Comparison of ENCODE assay signal across 8 cellular contexts in genomic region chr6:108598316-108598863, GRCh38. TPM values are rescaled to one million over a fixed set of nuclear protein-coding genes. Genes with fewer than 3 reads are reported as not detected.
DNase-seq lines count a peak whose midpoint lies in the region; ATAC-seq and TF ChIP-seq lines count a peak whose summit lies in the region.

No MANE protein-coding gene starts in this region.

- peak; percentile 69 for ATAC-seq in HG03097 (IDR thresholded peaks at IDR 0.05; ENCODE audit: low FRiP score, unreplicated experiment)
- ATAC-seq in CD8-positive, alpha-beta T cell: no peak

- no peaks in the 10 kb centered on the region for H3K36me3 ChIP-seq in muscle layer of duodenum (ENCODE audit: control insufficient read depth in 1 of 2, insufficient read depth in 2 of 2, low read length in 2 of 2)
- H3K36me3 ChIP-seq in CD8-positive, alpha-beta T cell (ENCODE audit: insufficient read depth, low read length): no peaks in the 10 kb centered on the region

- H3K27ac ChIP-seq in muscle layer of duodenum (ENCODE audit: low read length): peak overlapping the region; percentile 56
- no peak overlapping the region for H3K27ac ChIP-seq in CD8-positive, alpha-beta T cell (ENCODE audit: low read depth, low read length)

- H3K27ac Mint-ChIP-seq in activated CD4-positive, alpha-beta memory T cell treated with anti-CD3 and anti-CD28 coated beads for 36 hours: peak overlapping the region; percentile 44
- H3K27ac Mint-ChIP-seq in CD8-positive, alpha-beta T cell: no peak overlapping the region

- no peaks in the 10 kb centered on the region for H3K9me3 Mint-ChIP-seq in activated CD4-positive, alpha-beta memory T cell treated with anti-CD3 and anti-CD28 coated beads for 36 hours
- H3K9me3 Mint-ChIP-seq in CD8-positive, alpha-beta T cell: no peaks in the 10 kb centered on the region

- POLR2A ChIA-PET in activated CD4-positive, alpha-beta memory T cell treated with anti-CD3 and anti-CD28 coated beads for 36 hours (lab: Charles Lee): interaction anchor here (0.7 to 1.8 kb wide), 3 partner anchors 9 to 39 kb away, joined by 3 to 4 read pairs (median 4); no protein-coding TSS in a partner anchor
- POLR2A ChIA-PET in CD8-positive, alpha-beta T cell (lab: Charles Lee): no interaction called here

- peaks cover 17 to 26% of the 10 kb centered on the region in 2 donors for H3K4me1 ChIP-seq in muscle layer of duodenum (ENCODE audit: control insufficient read depth in 1 of 2, insufficient read depth in 2 of 2, low read length in 2 of 2)
- H3K4me1 ChIP-seq in CD8-positive, alpha-beta T cell (ENCODE audit: insufficient read depth, low read length): no peaks in the 10 kb centered on the region

- no peaks in the 10 kb centered on the region for H3K36me3 Mint-ChIP-seq in activated CD4-positive, alpha-beta memory T cell treated with anti-CD3 and anti-CD28 coated beads for 36 hours
- no peaks in the 10 kb centered on the region for H3K36me3 Mint-ChIP-seq in CD8-positive, alpha-beta T cell

- no peaks in the 10 kb centered on the region for H3K27me3 Mint-ChIP-seq in activated CD4-positive, alpha-beta memory T cell treated with anti-CD3 and anti-CD28 coated beads for 36 hours
- no peaks in the 10 kb centered on the region for H3K27me3 Mint-ChIP-seq in CD8-positive, alpha-beta T cell (ENCODE audit: low read depth)

- H3K4me1 Mint-ChIP-seq in activated CD4-positive, alpha-beta memory T cell treated with anti-CD3 and anti-CD28 coated beads for 36 hours (ENCODE audit: low read depth): peaks cover 19% of the 10 kb centered on the region
- H3K4me1 Mint-ChIP-seq in CD8-positive, alpha-beta T cell (ENCODE audit: low read depth): peaks cover 45% of the 10 kb centered on the region

- peak; percentile 10 for DNase-seq in activated naive CD4-positive, alpha-beta T cell treated with Interleukin-2 at 50 U/mL for 16 hours
- no peak for DNase-seq in activated naive CD4-positive, alpha-beta T cell treated with anti-CD3 and anti-CD28 coated beads, Interleukin-2, amount 50 U/mL, for 16 hours
- DNase-seq in activated CD4-positive, alpha-beta memory T cell treated with anti-CD3 and anti-CD28 coated beads for 36 hours: peak; percentile 64
- no peak for DNase-seq in NCI-H2107 (lab: John Stamatoyannopoulos, UW)
- no peak for DNase-seq in CD8-positive, alpha-beta T cell
- no peak for DNase-seq in DMS79 (lab: John Stamatoyannopoulos, UW)

- H3K4me3 Mint-ChIP-seq in activated CD4-positive, alpha-beta memory T cell treated with anti-CD3 and anti-CD28 coated beads for 36 hours: no peak overlapping the region
- H3K4me3 Mint-ChIP-seq in CD8-positive, alpha-beta T cell: no peak overlapping the region

- CTCF ChIA-PET in activated CD4-positive, alpha-beta memory T cell treated with anti-CD3 and anti-CD28 coated beads for 36 hours (lab: Charles Lee): interaction anchor here (0.6 to 2.1 kb wide), 2 partner anchors 10 to 363 kb away, joined by 3 to 4 read pairs; no protein-coding TSS in a partner anchor
- CTCF ChIA-PET in CD8-positive, alpha-beta T cell (lab: Charles Lee): interaction anchor here (2.0 kb wide), 1 partner anchor 57 kb away, joined by 7 read pairs; no protein-coding TSS in a partner anchor

- H3K4me3 ChIP-seq in muscle layer of duodenum (ENCODE audit: low read depth in 1 of 2, low read length in 2 of 2): no peak overlapping the region
- no peak overlapping the region for H3K4me3 ChIP-seq in CD8-positive, alpha-beta T cell (ENCODE audit: low read depth, low read length)

- H3K27me3 ChIP-seq in muscle layer of duodenum (ENCODE audit: low read depth, low read length): no peaks in the 10 kb centered on the region
- H3K27me3 ChIP-seq in CD8-positive, alpha-beta T cell (ENCODE audit: insufficient read depth, low read length): no peaks in the 10 kb centered on the region

- intact Hi-C loops in activated CD4-positive, alpha-beta memory T cell treated with anti-CD3 and anti-CD28 coated beads for 36 hours (cut with micrococcal nuclease): loop anchor here (1.0 to 2.0 kb wide), 2 partner anchors 32 to 33 kb away; no protein-coding TSS in a partner anchor
- intact Hi-C loops in CD8-positive, alpha-beta T cell (cut with DNase I, micrococcal nuclease): no loop called here

- TF ChIP-seq CTCF in CD8-positive, alpha-beta T cell (IDR thresholded peaks at IDR 0.05): no peak

- H3K9me3 ChIP-seq in muscle layer of duodenum (ENCODE audit: control insufficient read depth in 1 of 2, low read length in 2 of 2): no peaks in the 10 kb centered on the region
- H3K9me3 ChIP-seq in CD8-positive, alpha-beta T cell (ENCODE audit: low read length): no peaks in the 10 kb centered on the region

RNA-seq across cellular contexts. Expression of gene FOXO3, which starts 37.7 kb away (rescaled TPM):
- 1 to 10 TPM; 5.4 to 6.5 TPM for total RNA-seq in activated CD4-positive, alpha-beta memory T cell treated with anti-CD3 and anti-CD28 coated beads for 36 hours
- total RNA-seq in CD8-positive, alpha-beta T cell: 10 to 100 TPM; 26.3 to 26.5 TPM

Comparison
In these comparisons a context has a peak if more than half of its experiments do, and no peak if none do; other contexts are left out.
1. DNase-seq: peak in activated naive CD4-positive, alpha-beta T cell treated with Interleukin-2 at 50 U/mL for 16 hours (single experiment) and activated CD4-positive, alpha-beta memory T cell treated with anti-CD3 and anti-CD28 coated beads for 36 hours (single experiment); none in activated naive CD4-positive, alpha-beta T cell treated with anti-CD3 and anti-CD28 coated beads, Interleukin-2, amount 50 U/mL, for 16 hours (single experiment), NCI-H2107 (single experiment), CD8-positive, alpha-beta T cell (0 of 7) and DMS79 (single experiment).